In the genomic region with DNA sequence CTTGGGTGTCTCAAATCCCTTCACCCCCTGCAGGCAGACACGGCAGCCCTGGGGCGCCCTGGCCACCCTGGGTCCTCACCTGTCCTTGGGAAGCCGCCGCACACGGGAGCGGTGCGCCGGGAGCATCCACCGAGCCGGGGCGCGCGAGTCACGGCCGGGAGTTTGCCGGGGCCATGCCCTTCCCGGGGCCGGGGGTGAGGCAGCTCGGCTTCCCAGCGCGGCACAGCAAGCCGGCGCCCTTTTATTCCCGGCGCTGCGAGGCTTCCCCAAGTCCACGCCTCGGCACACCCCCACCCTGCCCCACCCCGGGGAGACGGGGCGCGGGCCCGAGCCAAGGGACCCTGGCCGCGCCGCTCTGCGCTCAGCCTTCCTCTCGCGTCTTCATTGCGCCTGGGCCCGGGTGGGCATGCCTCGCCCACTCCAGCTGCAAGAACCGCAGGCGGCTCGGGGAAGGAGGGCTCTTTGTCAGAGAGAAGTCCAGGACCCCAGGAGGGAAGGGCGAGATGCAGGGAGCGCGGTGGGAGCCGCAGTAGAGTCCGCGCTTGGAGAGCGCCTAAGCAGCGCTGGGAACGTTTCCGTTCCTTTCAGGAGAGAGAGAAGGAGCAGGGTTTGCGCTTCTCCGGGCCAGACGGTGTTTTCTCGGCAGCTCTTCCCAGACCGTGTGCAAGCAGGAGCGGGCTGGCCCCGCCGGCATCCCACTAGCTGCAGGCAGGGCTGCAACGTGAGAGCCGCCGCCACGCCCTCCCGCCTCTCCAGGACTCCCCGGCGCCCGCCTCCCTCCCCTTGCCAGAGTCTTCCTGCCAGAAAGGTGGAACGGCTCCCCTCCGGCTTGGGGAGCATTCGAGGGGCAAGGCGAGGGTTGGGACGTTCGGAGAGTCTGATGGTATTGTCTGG, we compare ENCODE assay signal across 10 cellular contexts. TPM values are rescaled to one million over a fixed set of nuclear protein-coding genes. Genes with fewer than 3 reads are reported as not detected.
DNase-seq lines count a peak whose midpoint lies in the region; TF ChIP-seq lines count a peak whose summit lies in the region.
"Had no signal": no experiment of that assay in that cellular context is flagged by ENCODE, and none has a peak within 500 bp of the region (broad histone marks: within the 10 kb centered on the region; RNA-seq: fewer than 3 reads in every experiment).

A gene with protein sequence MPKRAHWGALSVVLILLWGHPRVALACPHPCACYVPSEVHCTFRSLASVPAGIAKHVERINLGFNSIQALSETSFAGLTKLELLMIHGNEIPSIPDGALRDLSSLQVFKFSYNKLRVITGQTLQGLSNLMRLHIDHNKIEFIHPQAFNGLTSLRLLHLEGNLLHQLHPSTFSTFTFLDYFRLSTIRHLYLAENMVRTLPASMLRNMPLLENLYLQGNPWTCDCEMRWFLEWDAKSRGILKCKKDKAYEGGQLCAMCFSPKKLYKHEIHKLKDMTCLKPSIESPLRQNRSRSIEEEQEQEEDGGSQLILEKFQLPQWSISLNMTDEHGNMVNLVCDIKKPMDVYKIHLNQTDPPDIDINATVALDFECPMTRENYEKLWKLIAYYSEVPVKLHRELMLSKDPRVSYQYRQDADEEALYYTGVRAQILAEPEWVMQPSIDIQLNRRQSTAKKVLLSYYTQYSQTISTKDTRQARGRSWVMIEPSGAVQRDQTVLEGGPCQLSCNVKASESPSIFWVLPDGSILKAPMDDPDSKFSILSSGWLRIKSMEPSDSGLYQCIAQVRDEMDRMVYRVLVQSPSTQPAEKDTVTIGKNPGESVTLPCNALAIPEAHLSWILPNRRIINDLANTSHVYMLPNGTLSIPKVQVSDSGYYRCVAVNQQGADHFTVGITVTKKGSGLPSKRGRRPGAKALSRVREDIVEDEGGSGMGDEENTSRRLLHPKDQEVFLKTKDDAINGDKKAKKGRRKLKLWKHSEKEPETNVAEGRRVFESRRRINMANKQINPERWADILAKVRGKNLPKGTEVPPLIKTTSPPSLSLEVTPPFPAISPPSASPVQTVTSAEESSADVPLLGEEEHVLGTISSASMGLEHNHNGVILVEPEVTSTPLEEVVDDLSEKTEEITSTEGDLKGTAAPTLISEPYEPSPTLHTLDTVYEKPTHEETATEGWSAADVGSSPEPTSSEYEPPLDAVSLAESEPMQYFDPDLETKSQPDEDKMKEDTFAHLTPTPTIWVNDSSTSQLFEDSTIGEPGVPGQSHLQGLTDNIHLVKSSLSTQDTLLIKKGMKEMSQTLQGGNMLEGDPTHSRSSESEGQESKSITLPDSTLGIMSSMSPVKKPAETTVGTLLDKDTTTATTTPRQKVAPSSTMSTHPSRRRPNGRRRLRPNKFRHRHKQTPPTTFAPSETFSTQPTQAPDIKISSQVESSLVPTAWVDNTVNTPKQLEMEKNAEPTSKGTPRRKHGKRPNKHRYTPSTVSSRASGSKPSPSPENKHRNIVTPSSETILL (N-terminal part only) (minus strand): TSS at position 217 of the 894 bp plus-strand sequence. CDS start 2,819 bp downstream, outside the sequence.

- CTCF ChIA-PET in activated CD4-positive, alpha-beta memory T cell treated with anti-CD3 and anti-CD28 coated beads for 36 hours (lab: Charles Lee), result no interaction called here
- CTCF ChIA-PET in activated CD4-positive, alpha-beta memory T cell treated with anti-CD3 and anti-CD28 coated beads, Interleukin-2, amount 10 ng/mL, durations not matched to agents 7 days and 5 days (lab: Charles Lee), result no interaction called here

- H3K27me3 ChIP-seq in HUES48 (ENCODE audit: control insufficient read depth, insufficient read depth, low read length) (peaks cover 61% of the 10 kb centered on the region), duodenal mucosa (ENCODE audit: control insufficient read depth in 1 of 2, insufficient read depth in 2 of 2, low read length in 2 of 2) (no peaks in the 10 kb centered on the region), subcutaneous abdominal adipose tissue (ENCODE audit: control insufficient read depth in 5 of 5, insufficient read depth in 4 of 5, low read length in 5 of 5) (peaks cover 0 to 16% (median 0%) of the 10 kb centered on the region in 5 donors), testis (no peaks in the 10 kb centered on the region)

- H3K4me3 ChIP-seq in HUES48 (ENCODE audit: low read depth, low read length) (peak within 1 kb of the TSS; percentile 78), duodenal mucosa (ENCODE audit: low read depth in 1 of 2, low read length in 2 of 2) (peak within 1 kb of the TSS; percentile 32 to 43), subcutaneous abdominal adipose tissue (ENCODE audit: low read depth in 1 of 5, low read length in 5 of 5) (peak within 1 kb of the TSS; percentile 55 to 68 (median 67)), testis (peak within 1 kb of the TSS in 1 of 2 donors; percentile 34)
- H3K4me3 ChIP-seq: GM12878 had no signal

- intact Hi-C loops in activated CD4-positive, alpha-beta memory T cell treated with anti-CD3 and anti-CD28 coated beads for 36 hours (cut with micrococcal nuclease), result no loop called here
- intact Hi-C loops in testis (cut with DNase I; ENCODE audit: low total_unique reads), result no loop called here

- H3K9ac ChIP-seq in HUES48 (ENCODE audit: low read depth, low read length), result 0 out of 2 replicates have a peak within 1 kb of the TSS, but pooled peaks have one; percentile 36
- no peak within 1 kb of the TSS for H3K9ac ChIP-seq in duodenal mucosa (ENCODE audit: low read depth in 1 of 2, low read length in 2 of 2)
- H3K9ac ChIP-seq in subcutaneous abdominal adipose tissue (ENCODE audit: low read length in 5 of 5), result peak within 1 kb of the TSS in 3 of 5 donors; percentile 11 to 65 (median 46)

- no peaks in the 10 kb centered on the region for H3K9me3 Mint-ChIP-seq in activated CD4-positive, alpha-beta memory T cell treated with anti-CD3 and anti-CD28 coated beads for 36 hours
- H3K9me3 Mint-ChIP-seq in activated CD4-positive, alpha-beta memory T cell treated with anti-CD3 and anti-CD28 coated beads, Interleukin-2, amount 10 ng/mL, durations not matched to agents 7 days and 5 days, result peaks cover 2% of the 10 kb centered on the region

- peak; percentile 9 for DNase-seq in kidney tubule cell (ENCODE audit: low spot score)
- DNase-seq in activated effector memory CD4-positive, alpha-beta T cell treated with Interleukin-2 at 50 U/mL for 16 hours, result no peak
- no peak for DNase-seq in activated CD4-positive, alpha-beta memory T cell treated with anti-CD3 and anti-CD28 coated beads for 36 hours
- no peak for DNase-seq in activated CD4-positive, alpha-beta memory T cell treated with anti-CD3 and anti-CD28 coated beads, Interleukin-2, amount 10 ng/mL, durations not matched to agents 7 days and 5 days
- no peak for DNase-seq in testis
- DNase-seq: NCI-H1930 had no signal

- peaks cover 19% of the 10 kb centered on the region for H3K27me3 Mint-ChIP-seq in activated CD4-positive, alpha-beta memory T cell treated with anti-CD3 and anti-CD28 coated beads for 36 hours
- peaks cover 6% of the 10 kb centered on the region for H3K27me3 Mint-ChIP-seq in activated CD4-positive, alpha-beta memory T cell treated with anti-CD3 and anti-CD28 coated beads, Interleukin-2, amount 10 ng/mL, durations not matched to agents 7 days and 5 days

- no peaks in the 10 kb centered on the region for H3K4me1 ChIP-seq in HUES48 (ENCODE audit: control insufficient read depth, insufficient read depth, low read length)
- no peaks in the 10 kb centered on the region for H3K4me1 ChIP-seq in duodenal mucosa (ENCODE audit: control insufficient read depth in 1 of 2, insufficient read depth in 2 of 2, low read length in 2 of 2)
- H3K4me1 ChIP-seq in subcutaneous abdominal adipose tissue (ENCODE audit: control insufficient read depth in 5 of 5, insufficient read depth in 5 of 5, low read length in 5 of 5), result peaks cover 0 to 28% (median 22%) of the 10 kb centered on the region in 5 donors
- no peaks in the 10 kb centered on the region for H3K4me1 ChIP-seq in testis

- H3K27ac Mint-ChIP-seq in activated CD4-positive, alpha-beta memory T cell treated with anti-CD3 and anti-CD28 coated beads for 36 hours, result no peak within 1 kb of the TSS
- H3K27ac Mint-ChIP-seq in activated CD4-positive, alpha-beta memory T cell treated with anti-CD3 and anti-CD28 coated beads, Interleukin-2, amount 10 ng/mL, durations not matched to agents 7 days and 5 days, result no peak within 1 kb of the TSS

- no peak for TF ChIP-seq POLR2A in testis (IDR thresholded peaks at IDR 0.05)

- no peaks in the 10 kb centered on the region for H3K36me3 Mint-ChIP-seq in activated CD4-positive, alpha-beta memory T cell treated with anti-CD3 and anti-CD28 coated beads for 36 hours
- H3K36me3 Mint-ChIP-seq in activated CD4-positive, alpha-beta memory T cell treated with anti-CD3 and anti-CD28 coated beads, Interleukin-2, amount 10 ng/mL, durations not matched to agents 7 days and 5 days (ENCODE audit: low read depth), result no peaks in the 10 kb centered on the region

- no peaks in the 10 kb centered on the region for H3K4me1 Mint-ChIP-seq in activated CD4-positive, alpha-beta memory T cell treated with anti-CD3 and anti-CD28 coated beads for 36 hours (ENCODE audit: low read depth)
- no peaks in the 10 kb centered on the region for H3K4me1 Mint-ChIP-seq in activated CD4-positive, alpha-beta memory T cell treated with anti-CD3 and anti-CD28 coated beads, Interleukin-2, amount 10 ng/mL, durations not matched to agents 7 days and 5 days

- H3K27ac ChIP-seq in HUES48 (ENCODE audit: low read depth, low read length) (no peak within 1 kb of the TSS), duodenal mucosa (ENCODE audit: low read depth, low read length) (peak within 1 kb of the TSS; percentile 10), subcutaneous abdominal adipose tissue (ENCODE audit: low read depth, low read length) (peak within 1 kb of the TSS; percentile 46), testis (no peak within 1 kb of the TSS)

- H3K9me3 ChIP-seq in HUES48 (ENCODE audit: control insufficient read depth, insufficient read depth, low read length), result no peaks in the 10 kb centered on the region
- H3K9me3 ChIP-seq in duodenal mucosa (ENCODE audit: control insufficient read depth in 1 of 2, low read length in 2 of 2), result no peaks in the 10 kb centered on the region
- H3K9me3 ChIP-seq in subcutaneous abdominal adipose tissue (ENCODE audit: control insufficient read depth in 5 of 5, low read length in 5 of 5), result peaks cover 0 to 10% (median 5%) of the 10 kb centered on the region in 5 donors
- no peaks in the 10 kb centered on the region for H3K9me3 ChIP-seq in testis

- POLR2A ChIA-PET in activated CD4-positive, alpha-beta memory T cell treated with anti-CD3 and anti-CD28 coated beads for 36 hours (lab: Charles Lee), result no interaction called here
- POLR2A ChIA-PET in activated CD4-positive, alpha-beta memory T cell treated with anti-CD3 and anti-CD28 coated beads, Interleukin-2, amount 10 ng/mL, durations not matched to agents 7 days and 5 days (lab: Charles Lee), result no interaction called here

- no peaks in the 10 kb centered on the region for H3K36me3 ChIP-seq in HUES48 (ENCODE audit: control insufficient read depth, insufficient read depth, low read length)
- H3K36me3 ChIP-seq in duodenal mucosa (ENCODE audit: control insufficient read depth in 1 of 2, insufficient read depth in 2 of 2, low read length in 2 of 2), result no peaks in the 10 kb centered on the region
- no peaks in the 10 kb centered on the region for H3K36me3 ChIP-seq in subcutaneous abdominal adipose tissue (ENCODE audit: control insufficient read depth in 5 of 5, insufficient read depth in 5 of 5, low read length in 5 of 5)
- H3K36me3 ChIP-seq in testis (ENCODE audit: low read depth, missing control alignments), result no peaks in the 10 kb centered on the region

- no peak for TF ChIP-seq CTCF in testis (IDR thresholded peaks at IDR 0.05)

- 34 to 40% methylated on average over 7 to 48 of the region's 77 CpGs for WGBS in testis, 2 donors

- H3K4me3 Mint-ChIP-seq in activated CD4-positive, alpha-beta memory T cell treated with anti-CD3 and anti-CD28 coated beads for 36 hours, result no peak within 1 kb of the TSS
- H3K4me3 Mint-ChIP-seq in activated CD4-positive, alpha-beta memory T cell treated with anti-CD3 and anti-CD28 coated beads, Interleukin-2, amount 10 ng/mL, durations not matched to agents 7 days and 5 days, result no peak within 1 kb of the TSS

RNA-seq across cellular contexts. Expression of the gene that starts here (rescaled TPM):
- total RNA-seq in activated CD4-positive, alpha-beta memory T cell treated with anti-CD3 and anti-CD28 coated beads for 36 hours, result not detected
- not detected for total RNA-seq in activated CD4-positive, alpha-beta memory T cell treated with anti-CD3 and anti-CD28 coated beads, Interleukin-2, amount 10 ng/mL, durations not matched to agents 7 days and 5 days
- under 1 TPM; 0.31 to 0.68 TPM for total RNA-seq in testis
- 8.6 TPM for polyA plus RNA-seq in testis (ENCODE audit: insufficient read depth, low read depth, low replicate concordance)

Comparison
In these comparisons a context has a peak if more than half of its experiments do, and no peak if none do; other contexts are left out.
1. H3K27ac ChIP-seq: peak in duodenal mucosa (single experiment) and subcutaneous abdominal adipose tissue (single experiment); none in HUES48 (single experiment) and testis (0 of 2).
2. H3K9ac ChIP-seq: peak in HUES48 (single experiment) and subcutaneous abdominal adipose tissue (3 of 5); none in duodenal mucosa (0 of 2).